ENCODE assay signal across 7 cellular contexts in the genomic region with DNA sequence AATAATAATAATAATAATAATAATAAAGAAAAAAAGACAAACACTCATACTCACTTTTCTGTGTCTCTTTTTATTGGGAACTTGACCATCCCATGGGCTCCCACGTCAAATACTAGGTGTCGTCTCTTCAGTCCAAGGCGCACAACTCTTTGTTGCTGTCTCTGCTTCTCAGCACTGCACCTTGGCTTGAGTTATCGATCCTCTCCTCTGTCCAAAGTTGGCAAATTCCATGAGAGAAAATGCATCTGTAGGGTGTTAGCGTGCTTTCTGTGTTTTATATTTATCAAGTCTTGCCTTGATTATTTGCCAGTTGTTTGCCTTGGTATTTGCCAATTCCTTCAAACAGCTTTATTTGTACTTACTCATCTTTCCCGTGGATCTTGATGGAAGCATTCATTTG.
"Had no signal": no experiment of that assay in that cellular context is flagged by ENCODE, and none has a peak within 500 bp of the region (broad histone marks: within the 10 kb centered on the region; RNA-seq: fewer than 3 reads in every experiment).

No MANE protein-coding gene starts in this region.

- H3K4me2 ChIP-seq: KMS-11 had no signal

- ATAC-seq: HepG2, K562 had no signal

- H3K9ac ChIP-seq: KMS-11 had no signal

- FAIRE-seq: HepG2, K562 had no signal

- H3K4me3 ChIP-seq: K562 had no signal

- DNase-seq: IMR-90, KBM-7, KG1 had no signal

- H3K27ac ChIP-seq: HL-60, KMS-11 had no signal
